ENCODE assay signal across 1 cellular context in genomic region chr18:62485684-62486083, GRCh38.
TF ChIP-seq lines count a peak whose summit lies in the region.

No MANE protein-coding gene starts in this region.

TF ChIP-seq in K562, 482 proteins besides CTCF, POLR2A, EP300 and RAD21 (continued from another document):
- no peak for TF ChIP-seq SNRNP70 (optimal IDR thresholded peaks at IDR 0.05; ENCODE audit: low read depth, low read length)
- TF ChIP-seq HDGF (IDR thresholded peaks at IDR 0.05) = no peak
- TF ChIP-seq TRIM28 (IDR thresholded peaks at IDR 0.05) = no peak
- no peak for TF ChIP-seq CEBPG (CRISPR knock-in tag; IDR thresholded peaks at IDR 0.05)
- no peak for TF ChIP-seq CEBPG (tag; conservative IDR thresholded peaks at IDR 0.05 in 1 of 2, IDR thresholded peaks at IDR 0.05 in 1 of 2)
- TF ChIP-seq, protein P1, sequence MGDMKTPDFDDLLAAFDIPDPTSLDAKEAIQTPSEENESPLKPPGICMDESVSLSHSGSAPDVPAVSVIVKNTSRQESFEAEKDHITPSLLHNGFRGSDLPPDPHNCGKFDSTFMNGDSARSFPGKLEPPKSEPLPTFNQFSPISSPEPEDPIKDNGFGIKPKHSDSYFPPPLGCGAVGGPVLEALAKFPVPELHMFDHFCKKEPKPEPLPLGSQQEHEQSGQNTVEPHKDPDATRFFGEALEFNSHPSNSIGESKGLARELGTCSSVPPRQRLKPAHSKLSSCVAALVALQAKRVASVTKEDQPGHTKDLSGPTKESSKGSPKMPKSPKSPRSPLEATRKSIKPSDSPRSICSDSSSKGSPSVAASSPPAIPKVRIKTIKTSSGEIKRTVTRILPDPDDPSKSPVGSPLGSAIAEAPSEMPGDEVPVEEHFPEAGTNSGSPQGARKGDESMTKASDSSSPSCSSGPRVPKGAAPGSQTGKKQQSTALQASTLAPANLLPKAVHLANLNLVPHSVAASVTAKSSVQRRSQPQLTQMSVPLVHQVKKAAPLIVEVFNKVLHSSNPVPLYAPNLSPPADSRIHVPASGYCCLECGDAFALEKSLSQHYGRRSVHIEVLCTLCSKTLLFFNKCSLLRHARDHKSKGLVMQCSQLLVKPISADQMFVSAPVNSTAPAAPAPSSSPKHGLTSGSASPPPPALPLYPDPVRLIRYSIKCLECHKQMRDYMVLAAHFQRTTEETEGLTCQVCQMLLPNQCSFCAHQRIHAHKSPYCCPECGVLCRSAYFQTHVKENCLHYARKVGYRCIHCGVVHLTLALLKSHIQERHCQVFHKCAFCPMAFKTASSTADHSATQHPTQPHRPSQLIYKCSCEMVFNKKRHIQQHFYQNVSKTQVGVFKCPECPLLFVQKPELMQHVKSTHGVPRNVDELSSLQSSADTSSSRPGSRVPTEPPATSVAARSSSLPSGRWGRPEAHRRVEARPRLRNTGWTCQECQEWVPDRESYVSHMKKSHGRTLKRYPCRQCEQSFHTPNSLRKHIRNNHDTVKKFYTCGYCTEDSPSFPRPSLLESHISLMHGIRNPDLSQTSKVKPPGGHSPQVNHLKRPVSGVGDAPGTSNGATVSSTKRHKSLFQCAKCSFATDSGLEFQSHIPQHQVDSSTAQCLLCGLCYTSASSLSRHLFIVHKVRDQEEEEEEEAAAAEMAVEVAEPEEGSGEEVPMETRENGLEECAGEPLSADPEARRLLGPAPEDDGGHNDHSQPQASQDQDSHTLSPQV (IDR thresholded peaks at IDR 0.05) = no peak
- TF ChIP-seq SAP30 (IDR thresholded peaks at IDR 0.05; ENCODE audit: borderline replicate concordance, insufficient read depth, low read depth, low read length, poor library complexity, severe bottlenecking) = no peak
- TF ChIP-seq STAT5A (IDR thresholded peaks at IDR 0.05; ENCODE audit: borderline replicate concordance, low read length) = peak; percentile 23; the same call in 1 of the 2 replicates
- TF ChIP-seq PML (IDR thresholded peaks at IDR 0.05; ENCODE audit: low read length) = no peak
- no peak for TF ChIP-seq CC2D1A (IDR thresholded peaks at IDR 0.05)
- no peak for TF ChIP-seq CEBPB (tag; IDR thresholded peaks at IDR 0.05)
